8 cellular contexts compared by ENCODE assay signal in genomic region chr19:52715901-52716300, GRCh38. TPM values are rescaled to one million over a fixed set of nuclear protein-coding genes. Genes with fewer than 3 reads are reported as not detected.
A peak's percentile ranks its signal among the peaks of the same experiment; 100 is the strongest.
DNase-seq lines count a peak whose midpoint lies in the region; ATAC-seq, FAIRE-seq and TF ChIP-seq lines count a peak whose summit lies in the region.
"Not testable (repeated sequence)": the region's sequence is repeated elsewhere in the genome, so short reads cannot be mapped to it uniquely, and the experiment has no call there.

No MANE protein-coding gene starts in this region.

- TF ChIP-seq CTCF in NB4 (IDR thresholded peaks at IDR 0.05; ENCODE audit: low read depth, low read length); K562 (IDR thresholded peaks at IDR 0.05 in 2 of 3, conservative IDR thresholded peaks at IDR 0.05 in 1 of 3; ENCODE audit: insufficient read depth in 2 of 3, low read depth in 1 of 3, low read length in 3 of 3); fibroblast of villous mesenchyme (IDR thresholded peaks at IDR 0.05; ENCODE audit: insufficient read depth, low read depth, low read length): not testable (repeated sequence)

- H3K9me3 ChIP-seq in K562 (replicated peaks; ENCODE audit: control insufficient read depth, insufficient read depth, low read depth, low read length), result not testable (repeated sequence)
- H3K9me3 ChIP-seq in naive thymus-derived CD4-positive, alpha-beta T cell (ENCODE audit: control insufficient read depth in 2 of 3, low read length in 3 of 3), result peaks cover 0 to 12% (median 0%) of the 10 kb centered on the region in 3 experiments

- not testable (repeated sequence) for H3K4me3 Mint-ChIP-seq in activated T-helper 2 cell treated with anti-CD3 and anti-CD28 coated beads, Interferon-gamma antibody, Interleukin-2, Interleukin-4, amounts not matched to agents 10 μg/mL and 5 μg/mL and 100 μg/mL, durations not matched to agents 14 hours and 24 hours and 36 hours (ENCODE audit: low read depth); naive thymus-derived CD4-positive, alpha-beta T cell

- H4K20me1 ChIP-seq in K562 (replicated peaks; ENCODE audit: control insufficient read depth, insufficient read depth, low read length), result not testable (repeated sequence)

- POLR2A ChIA-PET in K562 (lab: Yijun Ruan, JAX); naive thymus-derived CD4-positive, alpha-beta T cell (lab: Charles Lee): not testable (repeated sequence)

- H3K9ac ChIP-seq in K562 (ENCODE audit: insufficient read depth in 1 of 2, low read depth in 2 of 2, low read length in 2 of 2), result not testable (repeated sequence)

- not testable (repeated sequence) for H3K27me3 Mint-ChIP-seq in activated T-helper 2 cell treated with anti-CD3 and anti-CD28 coated beads, Interferon-gamma antibody, Interleukin-2, Interleukin-4, amounts not matched to agents 10 μg/mL and 5 μg/mL and 100 μg/mL, durations not matched to agents 14 hours and 24 hours and 36 hours (ENCODE audit: low read depth); naive thymus-derived CD4-positive, alpha-beta T cell

- ATAC-seq in K562, result not testable (repeated sequence)
- peak; percentile 74 for ATAC-seq in naive thymus-derived CD4-positive, alpha-beta T cell

- intact Hi-C loops in activated T-helper 2 cell treated with anti-CD3 and anti-CD28 coated beads, Interferon-gamma antibody, Interleukin-2, Interleukin-4, amounts not matched to agents 10 μg/mL and 5 μg/mL and 100 μg/mL, durations not matched to agents 14 hours and 24 hours and 36 hours (cut with micrococcal nuclease); K562 (cut with micrococcal nuclease); naive thymus-derived CD4-positive, alpha-beta T cell (cut with micrococcal nuclease): not testable (repeated sequence)

- H3K9me3 Mint-ChIP-seq in activated T-helper 2 cell treated with anti-CD3 and anti-CD28 coated beads, Interferon-gamma antibody, Interleukin-2, Interleukin-4, amounts not matched to agents 10 μg/mL and 5 μg/mL and 100 μg/mL, durations not matched to agents 14 hours and 24 hours and 36 hours, result peaks cover 66% of the 10 kb centered on the region
- peaks cover 9 to 89% (median 39%) of the 10 kb centered on the region in 11 donors for H3K9me3 Mint-ChIP-seq in naive thymus-derived CD4-positive, alpha-beta T cell

- not testable (repeated sequence) for H3K4me1 ChIP-seq in K562 (replicated peaks in 1 of 2; ENCODE audit: control insufficient read depth in 2 of 2, insufficient read depth in 2 of 2, low read length in 2 of 2); naive thymus-derived CD4-positive, alpha-beta T cell (ENCODE audit: control insufficient read depth in 2 of 2, insufficient read depth in 2 of 2, low read length in 2 of 2)

- 32% methylated on average over 4 of the region's 4 CpGs for WGBS in K562 (ENCODE audit: insufficient coverage, low coverage, missing lambda C conversion rate)

- H3K4me3 ChIP-seq in NB4 (ENCODE audit: low read depth, low read length); K562; fibroblast of villous mesenchyme (ENCODE audit: low read depth, low read length); naive thymus-derived CD4-positive, alpha-beta T cell (ENCODE audit: low read length): not testable (repeated sequence)

- not testable (repeated sequence) for H2AFZ ChIP-seq in K562 (ENCODE audit: low read depth, low read length)

- not testable (repeated sequence) for TF ChIP-seq POLR2A in NB4 (IDR thresholded peaks at IDR 0.05; ENCODE audit: extremely low read depth, insufficient read length); K562 (conservative IDR thresholded peaks at IDR 0.05)

- not testable (repeated sequence) for H3K4me2 ChIP-seq in K562 (ENCODE audit: insufficient read depth, low read length)

- H3K79me2 ChIP-seq in K562 (ENCODE audit: control insufficient read depth, insufficient read depth, low read length), result not testable (repeated sequence)

- H3K36me3 Mint-ChIP-seq in activated T-helper 2 cell treated with anti-CD3 and anti-CD28 coated beads, Interferon-gamma antibody, Interleukin-2, Interleukin-4, amounts not matched to agents 10 μg/mL and 5 μg/mL and 100 μg/mL, durations not matched to agents 14 hours and 24 hours and 36 hours (ENCODE audit: low read depth), result peaks cover 80% of the 10 kb centered on the region
- peaks cover 24 to 87% (median 80%) of the 10 kb centered on the region in 5 donors for H3K36me3 Mint-ChIP-seq in naive thymus-derived CD4-positive, alpha-beta T cell

- CTCF ChIA-PET in K562 (lab: Yijun Ruan, JAX; ENCODE audit: low intra/inter-chr PET ratio); naive thymus-derived CD4-positive, alpha-beta T cell (lab: Charles Lee): not testable (repeated sequence)

- not testable (repeated sequence) for H3K27ac ChIP-seq in K562 (ENCODE audit: extremely low read depth, low read depth, low read length); naive thymus-derived CD4-positive, alpha-beta T cell (ENCODE audit: low read depth, low read length)

- peaks cover 11% of the 10 kb centered on the region for H3K4me1 Mint-ChIP-seq in activated T-helper 2 cell treated with anti-CD3 and anti-CD28 coated beads, Interferon-gamma antibody, Interleukin-2, Interleukin-4, amounts not matched to agents 10 μg/mL and 5 μg/mL and 100 μg/mL, durations not matched to agents 14 hours and 24 hours and 36 hours (ENCODE audit: low read depth)
- H3K4me1 Mint-ChIP-seq in naive thymus-derived CD4-positive, alpha-beta T cell, result peaks cover 0 to 27% (median 10%) of the 10 kb centered on the region in 7 donors

- H3K27me3 ChIP-seq in K562 (ENCODE audit: control insufficient read depth in 2 of 2, insufficient read depth in 2 of 2, low read length in 2 of 2); naive thymus-derived CD4-positive, alpha-beta T cell (ENCODE audit: control insufficient read depth in 2 of 2, insufficient read depth in 2 of 2, low read length in 2 of 2): not testable (repeated sequence)

- DNase-seq in EH (ENCODE audit: low read depth) (peak; percentile 86), NB4 (ENCODE audit: low read depth) (peak; percentile 42), K562 (ENCODE audit: extremely low read depth in 1 of 4, low spot score in 3 of 4) (peak in 2 of 4 experiments; percentile 11 to 25), fibroblast of villous mesenchyme (ENCODE audit: low read depth) (peak; percentile 15)
- peak; percentile 8 for DNase-seq in activated CD4-positive, alpha-beta T cell treated with anti-CD3 and anti-CD28 coated beads for 48 hours
- not testable (repeated sequence) for DNase-seq in activated T-helper 2 cell treated with anti-CD3 and anti-CD28 coated beads, Interferon-gamma antibody, Interleukin-2, Interleukin-4, amounts not matched to agents 10 μg/mL and 5 μg/mL and 100 μg/mL, durations not matched to agents 14 hours and 24 hours and 36 hours (ENCODE audit: low spot score); naive thymus-derived CD4-positive, alpha-beta T cell
- DNase-seq in stimulated activated CD8-positive, alpha-beta memory T cell treated with anti-CD3 and anti-CD28 coated beads, Interleukin-15, amount 100 ng/mL, for 48 hours (ENCODE audit: low read depth in 2 of 2), result peak; percentile 4 to 5

- peak overlapping the region; percentile 40 for H3K27ac Mint-ChIP-seq in activated T-helper 2 cell treated with anti-CD3 and anti-CD28 coated beads, Interferon-gamma antibody, Interleukin-2, Interleukin-4, amounts not matched to agents 10 μg/mL and 5 μg/mL and 100 μg/mL, durations not matched to agents 14 hours and 24 hours and 36 hours
- H3K27ac Mint-ChIP-seq in naive thymus-derived CD4-positive, alpha-beta T cell, result peak overlapping the region in 4 of 9 donors; percentile 25 to 67 (median 52)

- H3K36me3 ChIP-seq in K562 (ENCODE audit: control insufficient read depth, insufficient read depth, low read length), result peaks cover 47% of the 10 kb centered on the region
- H3K36me3 ChIP-seq in naive thymus-derived CD4-positive, alpha-beta T cell (ENCODE audit: control insufficient read depth in 2 of 3, insufficient read depth in 3 of 3, low read length in 3 of 3), result peaks cover 0 to 38% (median 5%) of the 10 kb centered on the region in 3 experiments

- BruUV-seq in K562 (replicated peaks; lab: Mats Ljungman, UMichigan), result not testable (repeated sequence)

- in situ Hi-C loops in K562 (cut with MboI), result not testable (repeated sequence)

- not testable (repeated sequence) for TF ChIP-seq RAD21 in K562 (CRISPR knock-in tag; conservative IDR thresholded peaks at IDR 0.05 in 1 of 2, IDR thresholded peaks at IDR 0.05 in 1 of 2)

- not testable (repeated sequence) for FAIRE-seq in K562 (lab: Jason Lieb, UNC)

- not testable (repeated sequence) for H3K9me1 ChIP-seq in K562 (ENCODE audit: control insufficient read depth, insufficient read depth, low read length)

- not testable (repeated sequence) for TF ChIP-seq EP300 in K562 (IDR thresholded peaks at IDR 0.05; ENCODE audit: low read length)

RNA-seq across cellular contexts. Expression of gene ZNF611, which starts 18.9 kb away (rescaled TPM):
- 15.6 and 17.3 TPM in 2 replicates for total RNA-seq in activated T-helper 2 cell treated with anti-CD3 and anti-CD28 coated beads, Interferon-gamma antibody, Interleukin-2, Interleukin-4, amounts not matched to agents 10 μg/mL and 5 μg/mL and 100 μg/mL, durations not matched to agents 14 hours and 24 hours and 36 hours
- total RNA-seq in K562 (2011; cell fraction: chromatin; rRNA removed; ENCODE audit: low replicate concordance), result 60.0 and 88.6 TPM in 2 replicates
- total RNA-seq in K562 (2011; cell fraction: nucleolus; rRNA removed), result 33.5 and 37.6 TPM in 2 replicates
- total RNA-seq in K562 (2011; cell fraction: nucleoplasm; rRNA removed), result 52.8 and 67.6 TPM in 2 replicates
- total RNA-seq in K562 (2014; rRNA removed) (8.8 and 12.7 TPM in 2 replicates), K562 (2014; rRNA removed; fragmentation: Illumina TruSeq; extraction: Trizol) (19.0 and 19.3 TPM in 2 replicates), K562 (2015; rRNA removed; fragmentation: Illumina TruSeq; extraction: Trizol) (15.2 and 18.6 TPM in 2 replicates), K562 (2021) (24.1 and 29.6 TPM in 2 replicates), fibroblast of villous mesenchyme (10.0 and 13.4 TPM in 2 replicates)
- polyA plus RNA-seq in K562 (2011; rRNA removed) (9.7 and 12.8 TPM in 2 replicates), K562 (2014; fragmentation: Illumina TruSeq; extraction: Trizol) (15.0 and 19.0 TPM in 2 replicates), K562 (2014; fragmentation: Nextera tagmentation; extraction: Ambion mirVana) (1 to 10 TPM; 3.7 to 4.3 TPM), K562 (2014; rRNA removed) (9.3 and 12.1 TPM in 2 replicates)
- polyA plus RNA-seq in K562 (2011; cell fraction: cytosol; rRNA removed), result 3.4 and 5.4 TPM in 2 replicates
- polyA plus RNA-seq in K562 (2011; cell fraction: nucleus; rRNA removed), result 12.2 and 14.2 TPM in 2 replicates
- 11.9 and 22.7 TPM in 2 replicates for polyA plus RNA-seq in K562 (2012)
- polyA minus RNA-seq in K562 (2011; rRNA and poly(A)+ RNA removed), result 32.7 and 36.5 TPM in 2 replicates
- 13.7 and 14.7 TPM in 2 replicates for polyA minus RNA-seq in K562 (2011; cell fraction: cytosol; rRNA and poly(A)+ RNA removed)
- polyA minus RNA-seq in K562 (2011; cell fraction: nucleus; rRNA and poly(A)+ RNA removed), result 11.3 and 16.3 TPM in 2 replicates
- total RNA-seq in naive thymus-derived CD4-positive, alpha-beta T cell, result 10 to 100 TPM; 23.4 to 56.0 (median 36.8) TPM
- 10 to 100 TPM; 32.6 to 43.5 TPM for polyA plus RNA-seq in naive thymus-derived CD4-positive, alpha-beta T cell
